ENCODE assay signal across 26 cellular contexts in the genomic region with DNA sequence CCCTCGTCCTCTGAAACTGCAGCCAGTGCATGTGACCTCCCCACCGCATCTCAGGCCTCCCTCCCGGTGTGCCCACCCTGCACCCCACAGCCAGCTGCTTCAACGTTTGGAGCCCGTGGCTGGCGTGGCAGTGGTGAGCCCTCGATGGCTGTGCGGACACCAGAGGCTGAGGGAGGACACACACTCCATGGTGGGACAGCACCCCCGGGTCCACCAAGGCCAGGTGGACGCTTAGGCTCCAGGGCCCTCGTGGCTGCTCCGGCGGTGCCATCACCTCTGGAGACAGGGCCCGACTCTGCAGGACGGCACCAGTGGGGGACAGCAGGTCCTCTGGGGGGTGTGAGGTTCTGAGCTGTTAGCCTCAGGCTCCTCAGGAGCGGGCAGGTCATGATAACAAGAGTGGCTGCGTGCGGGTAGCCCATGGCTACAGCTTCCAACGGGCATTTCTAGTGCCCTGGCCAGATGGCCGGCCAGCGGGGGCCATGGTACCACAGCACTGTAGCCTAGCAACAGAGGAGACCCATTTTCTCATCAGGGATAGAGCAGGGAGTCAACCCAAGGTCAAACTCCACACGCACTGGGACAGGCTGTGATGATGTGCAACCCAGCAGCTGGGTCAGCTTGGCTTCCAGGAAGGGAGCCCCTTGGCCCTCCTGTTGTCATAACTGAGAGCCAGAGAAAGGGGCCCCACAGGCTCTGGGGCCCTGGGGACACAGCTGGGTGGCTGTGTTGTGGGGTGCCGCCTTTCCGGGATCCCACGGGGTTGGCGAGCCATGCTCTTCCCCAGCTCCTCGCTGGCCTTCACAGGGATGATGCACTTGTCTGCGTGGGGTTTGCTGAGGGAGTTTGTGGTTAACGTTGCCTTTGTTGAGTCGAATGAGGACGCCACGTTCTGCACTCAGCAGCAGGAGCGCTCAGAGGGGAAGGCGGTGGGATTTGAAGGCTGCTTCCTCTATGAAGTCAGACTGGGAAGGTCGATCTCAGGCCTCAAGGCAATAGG. TPM values are rescaled to one million over a fixed set of nuclear protein-coding genes. Genes with fewer than 3 reads are reported as not detected.
A peak's percentile ranks its signal among the peaks of the same experiment; 100 is the strongest.
DNase-seq lines count a peak whose midpoint lies in the region; ATAC-seq and TF ChIP-seq lines count a peak whose summit lies in the region.
"Had no signal": no experiment of that assay in that cellular context is flagged by ENCODE, and none has a peak within 500 bp of the region (broad histone marks: within the 10 kb centered on the region; RNA-seq: fewer than 3 reads in every experiment).

No MANE protein-coding gene starts in this region.

- H3K4me1 Mint-ChIP-seq in chondrocyte (ENCODE audit: low read depth), result peaks cover 54% of the 10 kb centered on the region
- H3K4me1 Mint-ChIP-seq: activated naive CD4-positive, alpha-beta T cell treated with anti-CD3 and anti-CD28 coated beads, Interleukin-2, amount 10 ng/mL, durations not matched to agents 7 days and 5 days; stimulated activated naive CD8-positive, alpha-beta T cell treated with anti-CD3 and anti-CD28 coated beads, Interleukin-15, amount 100 ng/mL, for 72 hours had no signal

- peaks cover 5% of the 10 kb centered on the region for H3K9me3 Mint-ChIP-seq in chondrocyte (ENCODE audit: low read depth)
- H3K9me3 Mint-ChIP-seq: CD8-positive, alpha-beta T cell; stimulated activated naive CD8-positive, alpha-beta T cell treated with anti-CD3 and anti-CD28 coated beads, Interleukin-15, amount 100 ng/mL, for 72 hours had no signal

- no peak for ATAC-seq in GM19452 (IDR thresholded peaks at IDR 0.05; ENCODE audit: unreplicated experiment)
- no peak for ATAC-seq in HG03520 (IDR thresholded peaks at IDR 0.05; ENCODE audit: unreplicated experiment)
- ATAC-seq: activated T-cell treated with anti-CD3 and anti-CD28 coated beads, Interleukin-2, amount 50 U/mL, for 72 hours; CD8-positive, alpha-beta T cell; HCT116; natural killer cell treated with Interleukin-12 subunit alpha and Interleukin-12 subunit beta and Interleukin-15 and Interleukin-18, amount 100 ng/mL, for 72 hours; stimulated activated naive CD8-positive, alpha-beta T cell treated with anti-CD3 and anti-CD28 coated beads, Interleukin-15, amount 100 ng/mL, for 72 hours had no signal

- no peak for TF ChIP-seq POLR2A in spleen (IDR thresholded peaks at IDR 0.05)

- no peak for TF ChIP-seq RAD21 in liver (IDR thresholded peaks at IDR 0.05)

- H3K4me1 ChIP-seq in liver (ENCODE audit: control insufficient read depth in 4 of 4, insufficient read depth in 4 of 4, low read length in 3 of 4) (peaks cover 24 to 75% (median 61%) of the 10 kb centered on the region in 4 donors), spleen (peaks cover 0 to 28% (median 10%) of the 10 kb centered on the region in 6 donors)

- no peaks in the 10 kb centered on the region for H3K36me3 ChIP-seq in liver (ENCODE audit: control insufficient read depth in 4 of 4, insufficient read depth in 3 of 4, low read depth in 1 of 4, low read length in 3 of 4)
- H3K36me3 ChIP-seq in spleen, result no peaks in the 10 kb centered on the region
- H3K36me3 ChIP-seq: esophagus squamous epithelium had no signal

- 92% methylated on average over 35 of the region's 35 CpGs for WGBS in liver
- 74 to 84% (median 83%) methylated on average over 17 to 35 of the region's 35 CpGs for WGBS in spleen, 5 donors

- H3K4me3 Mint-ChIP-seq in chondrocyte (ENCODE audit: unreplicated experiment), result no peak overlapping the region
- H3K4me3 Mint-ChIP-seq: activated naive CD4-positive, alpha-beta T cell treated with anti-CD3 and anti-CD28 coated beads, Interleukin-2, amount 10 ng/mL, durations not matched to agents 7 days and 5 days; activated T-cell treated with anti-CD3 and anti-CD28 coated beads, Interleukin-2, amount 50 U/mL, for 72 hours; CD8-positive, alpha-beta T cell; natural killer cell treated with Interleukin-12 subunit alpha and Interleukin-12 subunit beta and Interleukin-15 and Interleukin-18, amount 100 ng/mL, for 72 hours; stimulated activated naive CD8-positive, alpha-beta T cell treated with anti-CD3 and anti-CD28 coated beads, Interleukin-15, amount 100 ng/mL, for 72 hours had no signal

- H3K27ac ChIP-seq in liver (ENCODE audit: low read depth in 1 of 2, low read length in 2 of 2) (no peak overlapping the region), spleen (no peak overlapping the region)
- H3K27ac ChIP-seq: 22Rv1, coronary artery, tibial artery had no signal

- intact Hi-C loops in spleen (cut with DNase I; ENCODE audit: low total_unique reads), result no loop called here

- TF ChIP-seq CTCF in chondrocyte (IDR thresholded peaks at IDR 0.05) (no peak), liver (IDR thresholded peaks at IDR 0.05; ENCODE audit: low read depth, low read length, missing input control) (no peak), spleen (IDR thresholded peaks at IDR 0.05 in 8 of 11, conservative IDR thresholded peaks at IDR 0.05 in 3 of 11) (no peak)

- H3K27me3 ChIP-seq in liver (ENCODE audit: control insufficient read depth in 4 of 4, insufficient read depth in 4 of 4, low read length in 3 of 4) (no peaks in the 10 kb centered on the region), spleen (replicated peaks in 1 of 7) (peaks cover 0 to 17% (median 0%) of the 10 kb centered on the region in 7 donors)
- H3K27me3 ChIP-seq: tibial artery had no signal

- no peaks in the 10 kb centered on the region for H3K27me3 Mint-ChIP-seq in chondrocyte (ENCODE audit: low read depth)

- H3K36me3 Mint-ChIP-seq in chondrocyte (ENCODE audit: low read depth), result peaks cover 7% of the 10 kb centered on the region
- H3K36me3 Mint-ChIP-seq: activated naive CD4-positive, alpha-beta T cell treated with anti-CD3 and anti-CD28 coated beads, Interleukin-2, amount 10 ng/mL, durations not matched to agents 7 days and 5 days; CD8-positive, alpha-beta T cell; natural killer cell treated with Interleukin-12 subunit alpha and Interleukin-12 subunit beta and Interleukin-15 and Interleukin-18, amount 100 ng/mL, for 72 hours had no signal

- H3K9me3 ChIP-seq in liver (ENCODE audit: control insufficient read depth in 4 of 4, low read length in 3 of 4), result no peaks in the 10 kb centered on the region
- peaks cover 0 to 11% (median 8%) of the 10 kb centered on the region in 8 donors for H3K9me3 ChIP-seq in spleen
- H3K9me3 ChIP-seq: esophagus squamous epithelium had no signal

- H3K4me3 ChIP-seq in liver (ENCODE audit: low read depth in 1 of 3, low read length in 3 of 3), result no peak overlapping the region
- H3K4me3 ChIP-seq in spleen, result no peak overlapping the region
- H3K4me3 ChIP-seq: coronary artery, esophagus squamous epithelium, tibial artery had no signal

- peak; percentile 18 for DNase-seq in DMS 273 (lab: John Stamatoyannopoulos, UW; ENCODE audit: unreplicated experiment)
- DNase-seq in DMS 273 treated with DMSO at 0.1 percent for 48 hours (lab: John Stamatoyannopoulos, UW), result no peak
- peak; percentile 87 for DNase-seq in chondrocyte (ENCODE audit: low spot score)
- DNase-seq in spleen, result peak; percentile 63
- no peak for DNase-seq in activated naive CD4-positive, alpha-beta T cell (lab: John Stamatoyannopoulos, UW)
- DNase-seq: activated CD4-positive, alpha-beta T cell treated with anti-CD3 and anti-CD28 coated beads for 1 hour; activated naive CD4-positive, alpha-beta T cell treated with anti-CD3 and anti-CD28 coated beads, Interleukin-2, amount 10 ng/mL, durations not matched to agents 7 days and 5 days; activated T-cell treated with anti-CD3 and anti-CD28 coated beads, Interleukin-2, amount 50 U/mL, for 72 hours; CD8-positive, alpha-beta T cell; DMS53; esophagus squamous epithelium; midbrain; NCI-H1092; NCI-H2029 treated with DMSO at 0.1 percent for 48 hours; NCI-H345; SIG-M5; stimulated activated CD4-positive, alpha-beta T cell treated with anti-CD3 and anti-CD28 coated beads, Interleukin-4, amount 100 ng/mL, for 24 hours; stimulated activated naive CD8-positive, alpha-beta T cell treated with anti-CD3 and anti-CD28 coated beads, Interleukin-15, amount 100 ng/mL, for 72 hours; tibial artery had no signal

- no peak overlapping the region for H3K9ac ChIP-seq in liver (ENCODE audit: low read depth in 1 of 2, low read length in 2 of 2)

- no peak overlapping the region for H3K27ac Mint-ChIP-seq in chondrocyte (ENCODE audit: unreplicated experiment)
- H3K27ac Mint-ChIP-seq: activated naive CD4-positive, alpha-beta T cell treated with anti-CD3 and anti-CD28 coated beads, Interleukin-2, amount 10 ng/mL, durations not matched to agents 7 days and 5 days; activated T-cell treated with anti-CD3 and anti-CD28 coated beads, Interleukin-2, amount 50 U/mL, for 72 hours; CD8-positive, alpha-beta T cell; natural killer cell treated with Interleukin-12 subunit alpha and Interleukin-12 subunit beta and Interleukin-15 and Interleukin-18, amount 100 ng/mL, for 72 hours; stimulated activated naive CD8-positive, alpha-beta T cell treated with anti-CD3 and anti-CD28 coated beads, Interleukin-15, amount 100 ng/mL, for 72 hours had no signal

TF ChIP-seq in liver, 16 proteins besides CTCF, POLR2A, EP300 and RAD21:
- TF ChIP-seq HNF4G (IDR thresholded peaks at IDR 0.05) (no peak), HNF4A (conservative IDR thresholded peaks at IDR 0.05) (peak; percentile 8 to 24), RXRA (IDR thresholded peaks at IDR 0.05) (peak in 1 of 2 donors; percentile 43)

RNA-seq across cellular contexts. Expression of gene COL18A1, which starts 46.1 kb away (rescaled TPM):
- total RNA-seq in chondrocyte, result 322 to 628 TPM (median 616 TPM) in 3 replicates
- 100 to 1,000 TPM; 209 to 308 TPM for total RNA-seq in liver
- 100 to 1,000 TPM in 1 of 2 donors, 10 to 100 TPM in 1; 44.9 to 255 TPM for polyA plus RNA-seq in liver
- total RNA-seq in spleen, result 100 to 1,000 TPM in 3 of 7 donors, 10 to 100 TPM in 4; 71.8 to 208 (median 99.6) TPM
- polyA plus RNA-seq in spleen, result 10 to 100 TPM; 35.0 to 66.9 (median 60.0) TPM

Comparison
In these comparisons a context has a peak if more than half of its experiments do, and no peak if none do; other contexts are left out.
1. DNase-seq: peak in DMS 273 (single experiment), chondrocyte (single experiment) and spleen (single experiment); none in DMS 273 treated with DMSO at 0.1 percent for 48 hours (single experiment) and activated naive CD4-positive, alpha-beta T cell (0 of 4).